ENCODE assay signal across 12 cellular contexts in genomic region chr5:59586811-59587340, GRCh38.
A peak's percentile ranks its signal among the peaks of the same experiment; 100 is the strongest.
DNase-seq lines count a peak whose midpoint lies in the region; ATAC-seq and TF ChIP-seq lines count a peak whose summit lies in the region.
"Had no signal": no experiment of that assay in that cellular context is flagged by ENCODE, and none has a peak within 500 bp of the region (broad histone marks: within the 10 kb centered on the region; RNA-seq: fewer than 3 reads in every experiment).

No MANE protein-coding gene starts in this region.

- H3K9ac ChIP-seq in endodermal cell (ENCODE audit: extremely low read depth, low read length, poor library complexity, severe bottlenecking), result no peak overlapping the region

- TF ChIP-seq POLR2A in transverse colon (IDR thresholded peaks at IDR 0.05) (no peak), spleen (IDR thresholded peaks at IDR 0.05) (no peak)

- in situ Hi-C loops in transverse colon (cut with MboI; ENCODE audit: low pct_ligation_motif_present in 1 of 4, low pct_unique_long_range_greater_than_20kb in 1 of 4, low sequenced_read_pairs in 3 of 4), result no loop called here

- H3K4me1 ChIP-seq in endodermal cell (ENCODE audit: control insufficient read depth, insufficient read depth, low read length) (peaks cover 6% of the 10 kb centered on the region), transverse colon (peaks cover 10 to 62% (median 41%) of the 10 kb centered on the region in 4 donors), spleen (peaks cover 0 to 19% (median 0%) of the 10 kb centered on the region in 6 donors)

- intact Hi-C loops in activated CD8-positive, alpha-beta T cell treated with anti-CD3 and anti-CD28 coated beads for 36 hours (cut with micrococcal nuclease), result no loop called here
- intact Hi-C loops in transverse colon (cut with DNase I; ENCODE audit: low total_unique reads), result loop anchor here (10.0 kb wide), 1 partner anchor 1508 kb away; no protein-coding TSS in a partner anchor
- intact Hi-C loops in spleen (cut with DNase I; ENCODE audit: low total_unique reads), result no loop called here

- H3K27ac Mint-ChIP-seq in activated CD8-positive, alpha-beta T cell treated with anti-CD3 and anti-CD28 coated beads for 36 hours, result no peak overlapping the region
- H3K27ac Mint-ChIP-seq in activated CD8-positive, alpha-beta T cell treated with anti-CD3 and anti-CD28 coated beads, Interleukin-2, amount 10 ng/mL, durations not matched to agents 7 days and 5 days, result no peak overlapping the region
- no peak overlapping the region for H3K27ac Mint-ChIP-seq in endodermal cell
- H3K27ac Mint-ChIP-seq in neural crest cell (ENCODE audit: unreplicated experiment), result no peak overlapping the region
- H3K27ac Mint-ChIP-seq: activated CD4-positive, alpha-beta memory T cell treated with anti-CD3 and anti-CD28 coated beads for 36 hours had no signal

- H3K9me3 ChIP-seq in endodermal cell (ENCODE audit: control insufficient read depth, low read length) (no peaks in the 10 kb centered on the region), transverse colon (no peaks in the 10 kb centered on the region), spleen (no peaks in the 10 kb centered on the region)

- no peaks in the 10 kb centered on the region for H3K9me3 Mint-ChIP-seq in activated CD8-positive, alpha-beta T cell treated with anti-CD3 and anti-CD28 coated beads for 36 hours
- H3K9me3 Mint-ChIP-seq in activated CD8-positive, alpha-beta T cell treated with anti-CD3 and anti-CD28 coated beads, Interleukin-2, amount 10 ng/mL, durations not matched to agents 7 days and 5 days (ENCODE audit: insufficient read depth), result no peaks in the 10 kb centered on the region
- no peaks in the 10 kb centered on the region for H3K9me3 Mint-ChIP-seq in endodermal cell
- H3K9me3 Mint-ChIP-seq in neural crest cell, result no peaks in the 10 kb centered on the region
- H3K9me3 Mint-ChIP-seq: activated CD4-positive, alpha-beta memory T cell treated with anti-CD3 and anti-CD28 coated beads for 36 hours had no signal

- H3K36me3 Mint-ChIP-seq in activated CD8-positive, alpha-beta T cell treated with anti-CD3 and anti-CD28 coated beads for 36 hours (ENCODE audit: low read depth), result no peaks in the 10 kb centered on the region
- H3K36me3 Mint-ChIP-seq in activated CD8-positive, alpha-beta T cell treated with anti-CD3 and anti-CD28 coated beads, Interleukin-2, amount 10 ng/mL, durations not matched to agents 7 days and 5 days (ENCODE audit: low read depth), result no peaks in the 10 kb centered on the region
- H3K36me3 Mint-ChIP-seq in endodermal cell (ENCODE audit: low read depth) (no peaks in the 10 kb centered on the region), neural crest cell (ENCODE audit: low read depth) (no peaks in the 10 kb centered on the region)
- H3K36me3 Mint-ChIP-seq: activated CD4-positive, alpha-beta memory T cell treated with anti-CD3 and anti-CD28 coated beads for 36 hours had no signal

- 79 to 81% methylated on average over 7 of the region's 7 CpGs for WGBS in endodermal cell (ENCODE audit: insufficient coverage in 1 of 2, insufficient read length in 1 of 2), 2 experiments
- WGBS in transverse colon (ENCODE audit: low coverage in 1 of 2), 2 donors, result 40 to 53% methylated on average over 3 to 7 of the region's 7 CpGs
- WGBS in spleen, 5 donors, result 85 to 91% (median 88%) methylated on average over 7 of the region's 7 CpGs

- H3K27me3 ChIP-seq in endodermal cell (ENCODE audit: control insufficient read depth, insufficient read depth, low read length, poor library complexity, severe bottlenecking), result no peaks in the 10 kb centered on the region
- H3K27me3 ChIP-seq in transverse colon, result no peaks in the 10 kb centered on the region
- H3K27me3 ChIP-seq in spleen (replicated peaks in 1 of 7), result no peaks in the 10 kb centered on the region

- H3K27ac ChIP-seq in endodermal cell (ENCODE audit: low read depth, low read length) (no peak overlapping the region), transverse colon (peak overlapping the region; percentile 68 to 84 (median 78)), spleen (no peak overlapping the region)

- peaks cover 13% of the 10 kb centered on the region for H3K4me1 Mint-ChIP-seq in activated CD8-positive, alpha-beta T cell treated with anti-CD3 and anti-CD28 coated beads for 36 hours (ENCODE audit: low read depth)
- H3K4me1 Mint-ChIP-seq in activated CD8-positive, alpha-beta T cell treated with anti-CD3 and anti-CD28 coated beads, Interleukin-2, amount 10 ng/mL, durations not matched to agents 7 days and 5 days (ENCODE audit: low read depth), result peaks cover 14% of the 10 kb centered on the region
- peaks cover 42% of the 10 kb centered on the region for H3K4me1 Mint-ChIP-seq in endodermal cell
- peaks cover 33% of the 10 kb centered on the region for H3K4me1 Mint-ChIP-seq in neural crest cell

- peaks cover 23% of the 10 kb centered on the region for H3K27me3 Mint-ChIP-seq in activated CD8-positive, alpha-beta T cell treated with anti-CD3 and anti-CD28 coated beads for 36 hours
- peaks cover 21% of the 10 kb centered on the region for H3K27me3 Mint-ChIP-seq in activated CD8-positive, alpha-beta T cell treated with anti-CD3 and anti-CD28 coated beads, Interleukin-2, amount 10 ng/mL, durations not matched to agents 7 days and 5 days (ENCODE audit: low read depth)
- no peaks in the 10 kb centered on the region for H3K27me3 Mint-ChIP-seq in endodermal cell (ENCODE audit: insufficient read depth)
- H3K27me3 Mint-ChIP-seq in neural crest cell (ENCODE audit: low read depth), result no peaks in the 10 kb centered on the region

- no peak for TF ChIP-seq CTCF in activated CD8-positive, alpha-beta T cell treated with anti-CD3 and anti-CD28 coated beads for 36 hours (IDR thresholded peaks at IDR 0.05)
- no peak for TF ChIP-seq CTCF in endodermal cell (conservative IDR thresholded peaks at IDR 0.05)
- no peak for TF ChIP-seq CTCF in neural crest cell (conservative IDR thresholded peaks at IDR 0.05)
- no peak for TF ChIP-seq CTCF in transverse colon (IDR thresholded peaks at IDR 0.05)
- no peak for TF ChIP-seq CTCF in spleen (IDR thresholded peaks at IDR 0.05 in 8 of 11, conservative IDR thresholded peaks at IDR 0.05 in 3 of 11)

- H3K4me3 ChIP-seq in endodermal cell (ENCODE audit: low read length) (peak overlapping the region; percentile 62), transverse colon (peak overlapping the region in 3 of 4 donors; percentile 24 to 44 (median 39)), spleen (peak overlapping the region in 1 of 8 donors; percentile 22)

- TF ChIP-seq EP300 in transverse colon (IDR thresholded peaks at IDR 0.05; ENCODE audit: low read depth), result no peak

- DNase-seq in activated CD8-positive, alpha-beta T cell treated with anti-CD3 and anti-CD28 coated beads for 36 hours, result no peak
- no peak for DNase-seq in activated CD8-positive, alpha-beta T cell treated with anti-CD3 and anti-CD28 coated beads, Interleukin-2, amount 10 ng/mL, durations not matched to agents 7 days and 5 days
- DNase-seq in endodermal cell, result no peak
- no peak for DNase-seq in neural crest cell (ENCODE audit: low read depth, low spot score)
- DNase-seq in transverse colon, result no peak
- no peak for DNase-seq in SHP77 (lab: John Stamatoyannopoulos, UW)
- no peak for DNase-seq in spleen
- DNase-seq: activated CD4-positive, alpha-beta memory T cell treated with anti-CD3 and anti-CD28 coated beads for 36 hours; activated gamma-delta T cell; trophoblast cell had no signal

- H3K4me3 Mint-ChIP-seq in activated CD8-positive, alpha-beta T cell treated with anti-CD3 and anti-CD28 coated beads for 36 hours, result peak overlapping the region; percentile 22
- no peak overlapping the region for H3K4me3 Mint-ChIP-seq in activated CD8-positive, alpha-beta T cell treated with anti-CD3 and anti-CD28 coated beads, Interleukin-2, amount 10 ng/mL, durations not matched to agents 7 days and 5 days
- H3K4me3 Mint-ChIP-seq in endodermal cell (peak overlapping the region; percentile 25), neural crest cell (peak overlapping the region; percentile 82)
- H3K4me3 Mint-ChIP-seq: activated CD4-positive, alpha-beta memory T cell treated with anti-CD3 and anti-CD28 coated beads for 36 hours had no signal

- CTCF ChIA-PET in activated CD8-positive, alpha-beta T cell treated with anti-CD3 and anti-CD28 coated beads for 36 hours (lab: Charles Lee), result interaction anchor here (1.2 kb wide), 1 partner anchor 86 kb away, joined by 3 read pairs; no protein-coding TSS in a partner anchor
- CTCF ChIA-PET in activated CD8-positive, alpha-beta T cell treated with anti-CD3 and anti-CD28 coated beads, Interleukin-2, amount 10 ng/mL, durations not matched to agents 7 days and 5 days (lab: Charles Lee), result no interaction called here

- POLR2A ChIA-PET in activated CD8-positive, alpha-beta T cell treated with anti-CD3 and anti-CD28 coated beads for 36 hours (lab: Charles Lee), result no interaction called here
- POLR2A ChIA-PET in activated CD8-positive, alpha-beta T cell treated with anti-CD3 and anti-CD28 coated beads, Interleukin-2, amount 10 ng/mL, durations not matched to agents 7 days and 5 days (lab: Charles Lee), result no interaction called here

- no peaks in the 10 kb centered on the region for H3K36me3 ChIP-seq in endodermal cell (ENCODE audit: control insufficient read depth, insufficient read depth, low read length)
- H3K36me3 ChIP-seq in transverse colon, result no peaks in the 10 kb centered on the region
- no peaks in the 10 kb centered on the region for H3K36me3 ChIP-seq in spleen

- ATAC-seq in activated CD8-positive, alpha-beta T cell treated with anti-CD3 and anti-CD28 coated beads for 36 hours, result no peak
- ATAC-seq in activated CD8-positive, alpha-beta T cell treated with anti-CD3 and anti-CD28 coated beads, Interleukin-2, amount 10 ng/mL, durations not matched to agents 7 days and 5 days, result no peak
- no peak for ATAC-seq in HG03342 (IDR thresholded peaks at IDR 0.05; ENCODE audit: unreplicated experiment)
- ATAC-seq: HepG2 had no signal

Comparison
In these comparisons a context has a peak if more than half of its experiments do, and no peak if none do; other contexts are left out.
1. H3K27ac ChIP-seq: peak in transverse colon (4 of 4); none in endodermal cell (single experiment) and spleen (0 of 8).